11 cellular contexts compared by ENCODE assay signal in genomic region chr12:51773145-51773869, GRCh38.
DNase-seq lines count a peak whose midpoint lies in the region; ATAC-seq and TF ChIP-seq lines count a peak whose summit lies in the region.
"Had no signal": no experiment of that assay in that cellular context is flagged by ENCODE, and none has a peak within 500 bp of the region (broad histone marks: within the 10 kb centered on the region; RNA-seq: fewer than 3 reads in every experiment).

No MANE protein-coding gene starts in this region.

- no peak overlapping the region for H3K4me2 ChIP-seq in mammary epithelial cell (ENCODE audit: insufficient read depth, low read depth, low read length)

- no peaks in the 10 kb centered on the region for H3K79me2 ChIP-seq in mammary epithelial cell (ENCODE audit: insufficient read depth, low read length)

- TF ChIP-seq CTCF in mammary epithelial cell (conservative IDR thresholded peaks at IDR 0.05 in 1 of 2, IDR thresholded peaks at IDR 0.05 in 1 of 2; ENCODE audit: extremely low read depth in 1 of 2, insufficient read depth in 1 of 2, low read depth in 1 of 2, low read length in 2 of 2) (no peak), lung (IDR thresholded peaks at IDR 0.05; ENCODE audit: control extremely low read depth, extremely low read depth) (no peak)

- in situ Hi-C loops in mammary epithelial cell (cut with MboI; ENCODE audit: low sequenced_read_pairs in 2 of 2), result no loop called here

- H3K36me3 ChIP-seq in mammary epithelial cell (ENCODE audit: insufficient read depth, low read length) (no peaks in the 10 kb centered on the region), lung (ENCODE audit: control insufficient read depth in 2 of 2, insufficient read depth in 2 of 2, low read length in 2 of 2) (no peaks in the 10 kb centered on the region)

- dilution Hi-C loops in mammary epithelial cell (cut with HindIII; ENCODE audit: low sequenced_read_pairs), result no loop called here

- CTCF ChIA-PET in mammary epithelial cell (lab: Charles Lee; ENCODE audit: low non-redundant PET), result no interaction called here

- peak; percentile 41 for ATAC-seq in lung (ENCODE audit: insufficient read depth, low FRiP score)
- no peak for ATAC-seq in GM18858 (IDR thresholded peaks at IDR 0.05; ENCODE audit: unreplicated experiment)
- ATAC-seq in GM19455 (IDR thresholded peaks at IDR 0.05; ENCODE audit: unreplicated experiment), result no peak

- BruUV-seq in mammary epithelial cell (replicated peaks; lab: Mats Ljungman, UMichigan), result no TSS peak

- H3K4me3 ChIP-seq in mammary epithelial cell (replicated peaks in 1 of 3; ENCODE audit: insufficient read depth in 1 of 3, low read depth in 2 of 3, low read length in 3 of 3) (no peak overlapping the region), lung (no peak overlapping the region)

- H3K9me3 ChIP-seq in mammary epithelial cell (replicated peaks; ENCODE audit: insufficient read depth, low read length) (peaks cover 6% of the 10 kb centered on the region), lung (ENCODE audit: control insufficient read depth in 2 of 2, insufficient read depth in 1 of 2, low read length in 1 of 2) (no peaks in the 10 kb centered on the region)

- no peak overlapping the region for H2AFZ ChIP-seq in mammary epithelial cell (ENCODE audit: low read depth, low read length)

- H4K20me1 ChIP-seq in mammary epithelial cell (ENCODE audit: insufficient read depth, low read length), result no peaks in the 10 kb centered on the region

- H3K9ac ChIP-seq in mammary epithelial cell (ENCODE audit: insufficient read depth, low read length), result no peak overlapping the region

- 59% methylated on average over 2 of the region's 2 CpGs for WGBS in mammary epithelial cell (ENCODE audit: low coverage, missing lambda C conversion rate)
- WGBS in lung, 2 donors, result 95 to 96% methylated on average over 2 of the region's 2 CpGs

- H3K27ac ChIP-seq in mammary epithelial cell (ENCODE audit: insufficient read depth, low read depth, low read length), result peak overlapping the region; percentile 9
- H3K27ac ChIP-seq in lung (ENCODE audit: low read depth in 1 of 2, low read length in 1 of 2), result no peak overlapping the region

- intact Hi-C loops in mammary epithelial cell (cut with micrococcal nuclease), result no loop called here

- H3K4me1 ChIP-seq in mammary epithelial cell (ENCODE audit: insufficient read depth, low read length) (peaks cover 9% of the 10 kb centered on the region), lung (ENCODE audit: control insufficient read depth in 2 of 2, insufficient read depth in 2 of 2, low read length in 2 of 2) (peaks cover 0 to 3% of the 10 kb centered on the region in 2 donors)

- H3K27me3 ChIP-seq in mammary epithelial cell (ENCODE audit: insufficient read depth, low read length) (no peaks in the 10 kb centered on the region), lung (ENCODE audit: control insufficient read depth, insufficient read depth) (no peaks in the 10 kb centered on the region)

- DNase-seq in CD1c-positive myeloid dendritic cell (ENCODE audit: extremely low spot score) (peak; percentile 49), LoVo (ENCODE audit: low spot score) (peak; percentile 26), mammary epithelial cell (peak; percentile 73), lung (ENCODE audit: low spot score) (no peak), KG1 (lab: John Stamatoyannopoulos, UW) (no peak), HuH-7 (ENCODE audit: low spot score) (no peak)
- DNase-seq: aorta, NCI-H2029, Right ventricle myocardium superior had no signal

Comparison
In these comparisons a context has a peak if more than half of its experiments do, and no peak if none do; other contexts are left out.
1. DNase-seq: peak in CD1c-positive myeloid dendritic cell (single experiment), LoVo (single experiment) and mammary epithelial cell (single experiment); none in lung (single experiment), KG1 (single experiment) and HuH-7 (single experiment).